In the genomic region with DNA sequence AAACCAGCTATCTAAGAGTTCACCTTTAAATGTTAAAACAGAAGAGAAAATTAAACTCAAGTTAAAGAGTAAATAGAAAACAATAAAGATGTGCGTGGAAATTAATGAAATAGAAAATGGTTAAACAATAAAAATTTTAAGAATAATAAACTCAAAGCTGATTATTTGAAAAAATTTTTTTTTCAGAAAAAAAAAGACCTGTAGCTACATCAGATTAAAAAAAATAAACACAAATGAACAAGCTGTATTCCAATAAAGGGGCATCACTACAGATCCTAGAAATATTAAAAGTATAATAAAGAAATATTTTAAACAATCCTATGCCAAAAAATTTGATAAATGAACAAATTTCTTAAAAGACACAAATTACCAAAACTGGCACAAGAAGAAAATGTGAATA, we compare ENCODE assay signal across 21 cellular contexts.
DNase-seq lines count a peak whose midpoint lies in the region; ATAC-seq, FAIRE-seq and TF ChIP-seq lines count a peak whose summit lies in the region.
"Had no signal": no experiment of that assay in that cellular context is flagged by ENCODE, and none has a peak within 500 bp of the region (broad histone marks: within the 10 kb centered on the region; RNA-seq: fewer than 3 reads in every experiment).

No MANE protein-coding gene starts in this region.

- H3K4me3 ChIP-seq in HEK293 (ENCODE audit: low read depth, low read length) (no peak overlapping the region), SJSA1 (no peak overlapping the region), small intestine (ENCODE audit: low read depth in 1 of 2, low read length in 2 of 2) (no peak overlapping the region), heart right ventricle (no peak overlapping the region), esophagus squamous epithelium (no peak overlapping the region)
- H3K4me3 ChIP-seq: BLaER1 treated with 17β-estradiol and CSF1 and Interleukin-3, amounts not matched to agents 10 nM and 100 nM; K562 had no signal

- H3K4me1 ChIP-seq in HEK293 (ENCODE audit: control insufficient read depth, insufficient read depth, low read length), result peaks cover 15% of the 10 kb centered on the region
- H3K4me1 ChIP-seq in SJSA1 (replicated peaks), result peaks cover 43% of the 10 kb centered on the region
- no peaks in the 10 kb centered on the region for H3K4me1 ChIP-seq in small intestine (ENCODE audit: control insufficient read depth in 2 of 2, insufficient read depth in 1 of 2, low read depth in 1 of 2, low read length in 1 of 2)
- no peaks in the 10 kb centered on the region for H3K4me1 ChIP-seq in heart right ventricle
- peaks cover 0 to 19% (median 6%) of the 10 kb centered on the region in 3 donors for H3K4me1 ChIP-seq in esophagus squamous epithelium

- POLR2A ChIA-PET in HEK293 (lab: Yijun Ruan, JAX), result no interaction called here
- POLR2A ChIA-PET in naive thymus-derived CD8-positive, alpha-beta T cell (lab: Charles Lee), result interaction anchor here (0.6 kb wide), 1 partner anchor 17 kb away, joined by 6 read pairs; no protein-coding TSS in a partner anchor

- no peak overlapping the region for H3K27ac Mint-ChIP-seq in naive thymus-derived CD8-positive, alpha-beta T cell
- H3K27ac Mint-ChIP-seq: B cell; CD4-positive, CD25-positive, alpha-beta regulatory T cell; CD8-positive, alpha-beta memory T cell had no signal

- H3K4me3 Mint-ChIP-seq in naive thymus-derived CD8-positive, alpha-beta T cell, result no peak overlapping the region
- H3K4me3 Mint-ChIP-seq: B cell; CD4-positive, CD25-positive, alpha-beta regulatory T cell; CD8-positive, alpha-beta memory T cell had no signal

- H3K36me3 ChIP-seq in HEK293 (ENCODE audit: control insufficient read depth in 2 of 2, insufficient read depth in 1 of 2, low read length in 2 of 2) (no peaks in the 10 kb centered on the region), SJSA1 (no peaks in the 10 kb centered on the region), small intestine (ENCODE audit: control insufficient read depth in 2 of 2, insufficient read depth in 2 of 2, low read length in 2 of 2) (no peaks in the 10 kb centered on the region), heart right ventricle (no peaks in the 10 kb centered on the region), esophagus squamous epithelium (no peaks in the 10 kb centered on the region)
- H3K36me3 ChIP-seq: BLaER1 treated with 17β-estradiol and CSF1 and Interleukin-3, amounts not matched to agents 10 nM and 100 nM had no signal

- intact Hi-C loops in heart right ventricle (cut with DNase I), result no loop called here
- intact Hi-C loops in esophagus squamous epithelium (cut with DNase I), result no loop called here

- H3K9me3 ChIP-seq in HEK293 (ENCODE audit: control insufficient read depth, insufficient read depth, low read depth, low read length) (no peaks in the 10 kb centered on the region), SJSA1 (replicated peaks) (no peaks in the 10 kb centered on the region), small intestine (ENCODE audit: control insufficient read depth, low read depth) (no peaks in the 10 kb centered on the region), heart right ventricle (peaks cover 0 to 11% (median 0%) of the 10 kb centered on the region in 11 donors), esophagus squamous epithelium (no peaks in the 10 kb centered on the region)

- CTCF ChIA-PET in HEK293 (lab: Yijun Ruan, JAX), result interaction anchor here (0.6 to 1.4 kb wide), 2 partner anchors 136 to 328 kb away, joined by 3 to 4 read pairs; no protein-coding TSS in a partner anchor

- no peak for DNase-seq in SJSA1 (ENCODE audit: low read depth in 1 of 2, low spot score in 2 of 2)
- DNase-seq in small intestine, result no peak
- no peak for DNase-seq in naive thymus-derived CD8-positive, alpha-beta T cell
- no peak for DNase-seq in heart right ventricle
- no peak for DNase-seq in esophagus squamous epithelium (lab: John Stamatoyannopoulos, UW)
- DNase-seq: CD4-positive, CD25-positive, alpha-beta regulatory T cell; CD8-positive, alpha-beta memory T cell; COR-L47; GF-D8; GOT3; H7; IMR-90 had no signal

- peaks cover 0 to 5% (median 3%) of the 10 kb centered on the region in 3 donors for H3K36me3 Mint-ChIP-seq in naive thymus-derived CD8-positive, alpha-beta T cell
- H3K36me3 Mint-ChIP-seq: CD4-positive, CD25-positive, alpha-beta regulatory T cell; CD8-positive, alpha-beta memory T cell had no signal

- H3K27ac ChIP-seq in HEK293 (ENCODE audit: extremely low read depth, low read depth, low read length), result no peak overlapping the region
- H3K27ac ChIP-seq in SJSA1, result peak overlapping the region; percentile 80; the same call in 1 of the 2 replicates
- H3K27ac ChIP-seq in small intestine (ENCODE audit: low read depth in 1 of 2, low read length in 1 of 2), result no peak overlapping the region
- no peak overlapping the region for H3K27ac ChIP-seq in heart right ventricle
- H3K27ac ChIP-seq in esophagus squamous epithelium, result no peak overlapping the region
- H3K27ac ChIP-seq: 22Rv1; BLaER1 treated with 17β-estradiol and CSF1 and Interleukin-3, amounts not matched to agents 10 nM and 100 nM; HL-60 had no signal

- TF ChIP-seq CTCF in HEK293 (tag by site-specific recombination; IDR thresholded peaks at IDR 0.05), result no peak
- TF ChIP-seq CTCF in heart right ventricle (IDR thresholded peaks at IDR 0.05), result no peak
- no peak for TF ChIP-seq CTCF in esophagus squamous epithelium (IDR thresholded peaks at IDR 0.05)

- no peak for ATAC-seq in naive thymus-derived CD8-positive, alpha-beta T cell
- no peak for ATAC-seq in heart right ventricle
- ATAC-seq: K562 had no signal

- peaks cover 23 to 69% (median 32%) of the 10 kb centered on the region in 5 donors for H3K27me3 Mint-ChIP-seq in naive thymus-derived CD8-positive, alpha-beta T cell

- TF ChIP-seq POLR2A in esophagus squamous epithelium (IDR thresholded peaks at IDR 0.05), result no peak

- H3K27me3 ChIP-seq in SJSA1 (replicated peaks) (no peaks in the 10 kb centered on the region), small intestine (ENCODE audit: control insufficient read depth in 2 of 2, insufficient read depth in 2 of 2, low read length in 2 of 2) (no peaks in the 10 kb centered on the region), heart right ventricle (peaks cover 0 to 19% (median 4%) of the 10 kb centered on the region in 7 donors), esophagus squamous epithelium (peaks cover 0 to 7% (median 0%) of the 10 kb centered on the region in 4 donors)
- H3K27me3 ChIP-seq: BLaER1 treated with 17β-estradiol and CSF1 and Interleukin-3, amounts not matched to agents 10 nM and 100 nM had no signal

- peaks cover 0 to 8% (median 0%) of the 10 kb centered on the region in 9 donors for H3K9me3 Mint-ChIP-seq in naive thymus-derived CD8-positive, alpha-beta T cell

- 2 to 50% (median 14%) methylated on average over 1 of the region's 1 CpG for WGBS in small intestine, 3 donors
- WGBS in heart right ventricle, 2 donors, result 3 to 45% methylated on average over 1 of the region's 1 CpG
- 0% methylated on average over 1 of the region's 1 CpG for WGBS in esophagus squamous epithelium, 2 donors

- FAIRE-seq in A204.1 (lab: Jason Lieb, UNC), result peak; percentile 48
- FAIRE-seq in small intestine (lab: Jason Lieb, UNC), result peak; percentile 77
- FAIRE-seq: D721Med, HTR-8/SVneo, K562 had no signal

- no peaks in the 10 kb centered on the region for H3K4me1 Mint-ChIP-seq in naive thymus-derived CD8-positive, alpha-beta T cell
- H3K4me1 Mint-ChIP-seq: B cell; CD4-positive, CD25-positive, alpha-beta regulatory T cell; CD8-positive, alpha-beta memory T cell had no signal

TF ChIP-seq in HEK293, 187 proteins besides CTCF, POLR2A, EP300 and RAD21 (continues in another document):
- TF ChIP-seq SETDB1 (IDR thresholded peaks at IDR 0.05; ENCODE audit: insufficient read length, low read length), result peak; percentile 68
- TF ChIP-seq, protein P1, sequence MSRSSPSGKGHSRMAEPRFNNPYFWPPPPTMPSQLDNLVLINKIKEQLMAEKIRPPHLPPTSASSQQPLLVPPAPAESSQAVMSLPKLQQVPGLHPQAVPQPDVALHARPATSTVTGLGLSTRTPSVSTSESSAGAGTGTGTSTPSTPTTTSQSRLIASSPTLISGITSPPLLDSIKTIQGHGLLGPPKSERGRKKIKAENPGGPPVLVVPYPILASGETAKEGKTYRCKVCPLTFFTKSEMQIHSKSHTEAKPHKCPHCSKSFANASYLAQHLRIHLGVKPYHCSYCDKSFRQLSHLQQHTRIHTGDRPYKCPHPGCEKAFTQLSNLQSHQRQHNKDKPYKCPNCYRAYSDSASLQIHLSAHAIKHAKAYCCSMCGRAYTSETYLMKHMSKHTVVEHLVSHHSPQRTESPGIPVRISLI (tag by site-specific recombination; IDR thresholded peaks at IDR 0.05), result peak; percentile 72
- no peak for TF ChIP-seq GLIS1 (tag by site-specific recombination; IDR thresholded peaks at IDR 0.05)
- TF ChIP-seq ZNF768 (tag by site-specific recombination; IDR thresholded peaks at IDR 0.05), result no peak
- TF ChIP-seq GLI4 (tag by site-specific recombination; IDR thresholded peaks at IDR 0.05), result no peak
- TF ChIP-seq SP7 (tag by site-specific recombination; IDR thresholded peaks at IDR 0.05), result no peak
- TF ChIP-seq ZNF560 (tag by site-specific recombination; IDR thresholded peaks at IDR 0.05; ENCODE audit: borderline replicate concordance), result no peak
